11 cellular contexts compared by ENCODE assay signal in genomic region chr4:71456841-71457240, GRCh38.
A peak's percentile ranks its signal among the peaks of the same experiment; 100 is the strongest.
DNase-seq lines count a peak whose midpoint lies in the region; ATAC-seq, FAIRE-seq and TF ChIP-seq lines count a peak whose summit lies in the region.
"Had no signal": no experiment of that assay in that cellular context is flagged by ENCODE, and none has a peak within 500 bp of the region (broad histone marks: within the 10 kb centered on the region; RNA-seq: fewer than 3 reads in every experiment).

No MANE protein-coding gene starts in this region.

- H3K36me3 ChIP-seq in pancreas = peaks cover 0 to 10% (median 0%) of the 10 kb centered on the region in 3 donors

- ATAC-seq in pancreas = peak in 3 of 4 donors; percentile 12 to 70 (median 42)
- ATAC-seq: activated T-cell treated with anti-CD3 and anti-CD28 coated beads, Interleukin-2, amount 50 U/mL, for 72 hours; natural killer cell treated with Interleukin-12 subunit alpha and Interleukin-12 subunit beta and Interleukin-15 and Interleukin-18, amount 100 ng/mL, for 72 hours had no signal

- no peaks in the 10 kb centered on the region for H3K9me3 ChIP-seq in pancreas

- H3K27me3 ChIP-seq in pancreas = no peaks in the 10 kb centered on the region

- H3K4me3 ChIP-seq in pancreas = no peak overlapping the region

- peak; percentile 83 for DNase-seq in EL
- DNase-seq in RPMI7951 (ENCODE audit: low read depth) = peak; percentile 32
- peak; percentile 98 for DNase-seq in foreskin melanocyte
- no peak for DNase-seq in pancreas
- DNase-seq in ecto neural progenitor cell (ENCODE audit: low spot score) = no peak
- DNase-seq in DMS79 treated with DMSO at 0.1 percent for 48 hours (lab: John Stamatoyannopoulos, UW) = no peak
- no peak for DNase-seq in NCI-H1092 (lab: John Stamatoyannopoulos, UW)
- no peak for DNase-seq in GM19238 (ENCODE audit: insufficient read length, low spot score)
- DNase-seq: activated T-cell treated with anti-CD3 and anti-CD28 coated beads, Interleukin-2, amount 50 U/mL, for 72 hours; endodermal cell had no signal

- FAIRE-seq in pancreas (lab: Jason Lieb, UNC) = no peak

- intact Hi-C loops in pancreas (cut with DNase I) = no loop called here

- no peaks in the 10 kb centered on the region for H3K4me1 ChIP-seq in pancreas

- 23 to 47% methylated on average over 1 of the region's 1 CpG for WGBS in pancreas, 2 donors

- H3K27ac ChIP-seq in pancreas = no peak overlapping the region

- no peak for TF ChIP-seq CTCF in pancreas (IDR thresholded peaks at IDR 0.05)

Comparison
In these comparisons a context has a peak if more than half of its experiments do, and no peak if none do; other contexts are left out.
1. DNase-seq: peak in EL (single experiment), RPMI7951 (single experiment) and foreskin melanocyte (single experiment); none in pancreas (0 of 6), ecto neural progenitor cell (single experiment), DMS79 treated with DMSO at 0.1 percent for 48 hours (single experiment), NCI-H1092 (single experiment) and GM19238 (single experiment).